ENCODE assay signal across 24 cellular contexts in genomic region chr14:36845346-36846042, GRCh38.
DNase-seq lines count a peak whose midpoint lies in the region; ATAC-seq, FAIRE-seq and TF ChIP-seq lines count a peak whose summit lies in the region.
"Had no signal": no experiment of that assay in that cellular context is flagged by ENCODE, and none has a peak within 500 bp of the region (broad histone marks: within the 10 kb centered on the region; RNA-seq: fewer than 3 reads in every experiment).

No MANE protein-coding gene starts in this region.

- H3K27me3 Mint-ChIP-seq in activated CD8-positive, alpha-beta memory T cell treated with anti-CD3 and anti-CD28 coated beads, Interleukin-2, amount 10 ng/mL, durations not matched to agents 7 days and 5 days = no peaks in the 10 kb centered on the region
- H3K27me3 Mint-ChIP-seq: CD4-positive, alpha-beta T cell had no signal

- no peaks in the 10 kb centered on the region for H3K4me1 Mint-ChIP-seq in activated CD8-positive, alpha-beta memory T cell treated with anti-CD3 and anti-CD28 coated beads, Interleukin-2, amount 10 ng/mL, durations not matched to agents 7 days and 5 days

- H3K18ac ChIP-seq in IMR-90 (ENCODE audit: low read depth, low read length) = no peak overlapping the region

- no peak overlapping the region for H2BK5ac ChIP-seq in IMR-90 (ENCODE audit: low read depth, low read length, poor library complexity, severe bottlenecking)

- no peak overlapping the region for H3K27ac Mint-ChIP-seq in activated CD8-positive, alpha-beta memory T cell treated with anti-CD3 and anti-CD28 coated beads, Interleukin-2, amount 10 ng/mL, durations not matched to agents 7 days and 5 days
- H3K27ac Mint-ChIP-seq: CD4-positive, alpha-beta T cell had no signal

- no peak overlapping the region for H2BK120ac ChIP-seq in IMR-90 (ENCODE audit: low read depth, low read length)

- H3K9me1 ChIP-seq in IMR-90 (ENCODE audit: insufficient read depth, low read length) = no peaks in the 10 kb centered on the region

- H2AK9ac ChIP-seq in IMR-90 (replicated peaks; ENCODE audit: low read depth, low read length, poor library complexity) = no peak overlapping the region

- no peaks in the 10 kb centered on the region for H3K9me3 ChIP-seq in IMR-90 (ENCODE audit: control insufficient read depth, insufficient read depth, low read length)
- H3K9me3 ChIP-seq in pancreas = no peaks in the 10 kb centered on the region
- H3K9me3 ChIP-seq: BLaER1 treated with 17β-estradiol and CSF1 and Interleukin-3, amounts not matched to agents 10 nM and 100 nM; Caco-2; SJSA1 had no signal

- no peak overlapping the region for H4K5ac ChIP-seq in IMR-90 (ENCODE audit: low read depth, low read length)

- DNase-seq in AG10803 (ENCODE audit: low read depth) (peak; percentile 50), IMR-90 (peak; percentile 3), dedifferentiated amniotic fluid mesenchymal stem cell (ENCODE audit: extremely low spot score) (peak; percentile 78), left colon (no peak), NCI-H1436 treated with DMSO at 0.1 percent for 48 hours (lab: John Stamatoyannopoulos, UW) (no peak), pancreas (no peak)
- no peak for DNase-seq in activated CD8-positive, alpha-beta memory T cell treated with anti-CD3 and anti-CD28 coated beads, Interleukin-2, amount 10 ng/mL, durations not matched to agents 7 days and 5 days
- DNase-seq: AML-193; Caco-2; CD4-positive, alpha-beta T cell; DMS79; GF-D8; H7; KG1; NCI-H1048; NCI-H1694 treated with DMSO at 0.1 percent for 48 hours; NCI-H2081; NCI-H524; NCI-H774; PC-9 had no signal

- no peak overlapping the region for H2AK5ac ChIP-seq in IMR-90 (ENCODE audit: low read depth, low read length)

- TF ChIP-seq CTCF in AG10803 (conservative IDR thresholded peaks at IDR 0.05; ENCODE audit: low read length) (no peak), IMR-90 (conservative IDR thresholded peaks at IDR 0.05; ENCODE audit: low read depth, low read length) (no peak), pancreas (IDR thresholded peaks at IDR 0.05) (no peak)

- no peak overlapping the region for H2BK15ac ChIP-seq in IMR-90 (ENCODE audit: low read depth, low read length)

- POLR2A ChIA-PET in IMR-90 (lab: Charles Lee; ENCODE audit: unreplicated experiment) = no interaction called here

- no peak overlapping the region for H3K14ac ChIP-seq in IMR-90 (replicated peaks; ENCODE audit: low read depth, low read length)

- H4K8ac ChIP-seq in IMR-90 (ENCODE audit: low read depth in 2 of 2, low read length in 2 of 2) = no peak overlapping the region

- H3K27me3 ChIP-seq in IMR-90 (ENCODE audit: control insufficient read depth, insufficient read depth, low read length) (no peaks in the 10 kb centered on the region; the same call in none of the 2 replicates), pancreas (no peaks in the 10 kb centered on the region)
- H3K27me3 ChIP-seq: BLaER1 treated with 17β-estradiol and CSF1 and Interleukin-3, amounts not matched to agents 10 nM and 100 nM; SJSA1 had no signal

- H3K9ac ChIP-seq in IMR-90 (ENCODE audit: low read depth, low read length) = no peak overlapping the region
- H3K9ac ChIP-seq: BLaER1 treated with 17β-estradiol and CSF1 and Interleukin-3, amounts not matched to agents 10 nM and 100 nM had no signal

- intact Hi-C loops in IMR-90 (cut with micrococcal nuclease) = no loop called here
- intact Hi-C loops in left colon (cut with DNase I, micrococcal nuclease) = no loop called here
- intact Hi-C loops in pancreas (cut with DNase I) = no loop called here

- no peak overlapping the region for H3K23ac ChIP-seq in IMR-90 (ENCODE audit: low read depth, low read length)

- H3K36me3 Mint-ChIP-seq in activated CD8-positive, alpha-beta memory T cell treated with anti-CD3 and anti-CD28 coated beads, Interleukin-2, amount 10 ng/mL, durations not matched to agents 7 days and 5 days = no peaks in the 10 kb centered on the region

- in situ Hi-C loops in IMR-90 (cut with MboI; ENCODE audit: low sequenced_read_pairs) = no loop called here

- 100% methylated on average over 1 of the region's 5 CpGs; no CpG with 5 or more reads in 1 of the 2 experiments for WGBS in IMR-90 (ENCODE audit: extremely low coverage in 2 of 2, insufficient read length in 1 of 2), 2 experiments
- WGBS in pancreas, 2 donors = 81 to 85% methylated on average over 5 of the region's 5 CpGs

- TF ChIP-seq POLR2A in IMR-90 (IDR thresholded peaks at IDR 0.05; ENCODE audit: low read depth, low read length) = no peak

- H3K9me3 Mint-ChIP-seq in activated CD8-positive, alpha-beta memory T cell treated with anti-CD3 and anti-CD28 coated beads, Interleukin-2, amount 10 ng/mL, durations not matched to agents 7 days and 5 days (ENCODE audit: low read depth) = no peaks in the 10 kb centered on the region
- H3K9me3 Mint-ChIP-seq: CD4-positive, alpha-beta T cell had no signal

- no peak overlapping the region for H3K4me3 Mint-ChIP-seq in activated CD8-positive, alpha-beta memory T cell treated with anti-CD3 and anti-CD28 coated beads, Interleukin-2, amount 10 ng/mL, durations not matched to agents 7 days and 5 days
- H3K4me3 Mint-ChIP-seq: CD4-positive, alpha-beta T cell had no signal

- CTCF ChIA-PET in IMR-90 (lab: Yijun Ruan, JAX) = no interaction called here
- CTCF ChIA-PET in activated CD8-positive, alpha-beta memory T cell treated with anti-CD3 and anti-CD28 coated beads, Interleukin-2, amount 10 ng/mL, durations not matched to agents 7 days and 5 days (lab: Charles Lee) = no interaction called here

- no peak overlapping the region for H3K4ac ChIP-seq in IMR-90 (ENCODE audit: low read depth, low read length)

- H4K91ac ChIP-seq in IMR-90 (ENCODE audit: insufficient read depth, low read depth, low read length) = no peak overlapping the region

- H3K36me3 ChIP-seq in IMR-90 (ENCODE audit: control insufficient read depth, insufficient read depth, low read length) (no peaks in the 10 kb centered on the region), pancreas (no peaks in the 10 kb centered on the region)
- H3K36me3 ChIP-seq: BLaER1 treated with 17β-estradiol and CSF1 and Interleukin-3, amounts not matched to agents 10 nM and 100 nM; SJSA1 had no signal

- dilution Hi-C loops in IMR-90 (cut with HindIII; ENCODE audit: low sequenced_read_pairs, unreplicated experiment) = no loop called here

- no peak for TF ChIP-seq RAD21 in IMR-90 (IDR thresholded peaks at IDR 0.05; ENCODE audit: low read length)

- H2BK20ac ChIP-seq in IMR-90 (ENCODE audit: low read depth, low read length) = no peak overlapping the region

- no peak for FAIRE-seq in pancreas (lab: Jason Lieb, UNC)
- FAIRE-seq: GM12891 had no signal

- BruUV-seq in IMR-90 (replicated peaks; lab: Mats Ljungman, UMichigan) = no TSS peak

- H3K4me3 ChIP-seq in AG10803 (ENCODE audit: low read length) (no peak overlapping the region), IMR-90 (ENCODE audit: insufficient read depth, low read depth, low read length) (no peak overlapping the region), pancreas (no peak overlapping the region)
- H3K4me3 ChIP-seq: BLaER1 treated with 17β-estradiol and CSF1 and Interleukin-3, amounts not matched to agents 10 nM and 100 nM; PC-9; SJSA1 had no signal

- no peaks in the 10 kb centered on the region for H4K20me1 ChIP-seq in IMR-90 (ENCODE audit: insufficient read depth, low read length)
- H4K20me1 ChIP-seq: BLaER1 treated with 17β-estradiol and CSF1 and Interleukin-3, amounts not matched to agents 10 nM and 100 nM had no signal

- H3K56ac ChIP-seq in IMR-90 (ENCODE audit: extremely low read depth, insufficient read depth, low read length) = no peak overlapping the region

- no peaks in the 10 kb centered on the region for H3K79me1 ChIP-seq in IMR-90 (ENCODE audit: low read depth in 1 of 2, low read length in 2 of 2)

- H3K27ac ChIP-seq in IMR-90 (ENCODE audit: insufficient read depth, low read length) = no peak overlapping the region
- no peak overlapping the region for H3K27ac ChIP-seq in pancreas
- H3K27ac ChIP-seq: BLaER1 treated with 17β-estradiol and CSF1 and Interleukin-3, amounts not matched to agents 10 nM and 100 nM; PC-9; SJSA1 had no signal

- H3K4me1 ChIP-seq in IMR-90 (ENCODE audit: control insufficient read depth, insufficient read depth, low read length) (no peaks in the 10 kb centered on the region), pancreas (no peaks in the 10 kb centered on the region)
- H3K4me1 ChIP-seq: BLaER1 treated with 17β-estradiol and CSF1 and Interleukin-3, amounts not matched to agents 10 nM and 100 nM; Caco-2; SJSA1 had no signal

- no peak for ATAC-seq in IMR-90 (ENCODE audit: low read depth)
- peak; percentile 27 for ATAC-seq in left colon
- no peak for ATAC-seq in pancreas
- ATAC-seq in activated CD8-positive, alpha-beta memory T cell treated with anti-CD3 and anti-CD28 coated beads, Interleukin-2, amount 10 ng/mL, durations not matched to agents 7 days and 5 days = no peak
- ATAC-seq: Right ventricle myocardium inferior had no signal

- H3K4me2 ChIP-seq in IMR-90 (ENCODE audit: low read depth, low read length) = no peak overlapping the region
- H3K4me2 ChIP-seq: BLaER1 treated with 17β-estradiol and CSF1 and Interleukin-3, amounts not matched to agents 10 nM and 100 nM; PC-9 had no signal

- no peak overlapping the region for H2AFZ ChIP-seq in IMR-90 (replicated peaks; ENCODE audit: low read length, poor library complexity)
- H2AFZ ChIP-seq: PC-9 had no signal

TF ChIP-seq in IMR-90, 13 proteins besides CTCF, POLR2A, EP300 and RAD21:
- TF ChIP-seq FOS (IDR thresholded peaks at IDR 0.05; ENCODE audit: low read depth, low read length) (no peak), MXI1 (IDR thresholded peaks at IDR 0.05; ENCODE audit: borderline replicate concordance, low read depth, low read length) (no peak), RCOR1 (IDR thresholded peaks at IDR 0.05; ENCODE audit: insufficient replicate concordance, low read length) (no peak), SMC3 (IDR thresholded peaks at IDR 0.05; ENCODE audit: low read depth, low read length) (no peak), BHLHE40 (IDR thresholded peaks at IDR 0.05; ENCODE audit: low read depth, low read length) (no peak), CHD1 (IDR thresholded peaks at IDR 0.05; ENCODE audit: low read depth, low read length) (no peak), ELK1 (IDR thresholded peaks at IDR 0.05; ENCODE audit: borderline replicate concordance, low read depth, low read length) (no peak), MAZ (IDR thresholded peaks at IDR 0.05; ENCODE audit: borderline replicate concordance, low read depth, low read length) (no peak), NFE2L2 (IDR thresholded peaks at IDR 0.05; ENCODE audit: low read depth, low read length) (no peak), CEBPB (IDR thresholded peaks at IDR 0.05; ENCODE audit: low read depth, low read length) (no peak)

Comparison
In these comparisons a context has a peak if more than half of its experiments do, and no peak if none do; other contexts are left out.
1. DNase-seq: peak in AG10803 (single experiment), IMR-90 (single experiment) and dedifferentiated amniotic fluid mesenchymal stem cell (single experiment); none in left colon (0 of 2), NCI-H1436 treated with DMSO at 0.1 percent for 48 hours (single experiment), pancreas (0 of 6) and activated CD8-positive, alpha-beta memory T cell treated with anti-CD3 and anti-CD28 coated beads, Interleukin-2, amount 10 ng/mL, durations not matched to agents 7 days and 5 days (single experiment).